ENCODE assay signal across 1 cellular context in the genomic region with DNA sequence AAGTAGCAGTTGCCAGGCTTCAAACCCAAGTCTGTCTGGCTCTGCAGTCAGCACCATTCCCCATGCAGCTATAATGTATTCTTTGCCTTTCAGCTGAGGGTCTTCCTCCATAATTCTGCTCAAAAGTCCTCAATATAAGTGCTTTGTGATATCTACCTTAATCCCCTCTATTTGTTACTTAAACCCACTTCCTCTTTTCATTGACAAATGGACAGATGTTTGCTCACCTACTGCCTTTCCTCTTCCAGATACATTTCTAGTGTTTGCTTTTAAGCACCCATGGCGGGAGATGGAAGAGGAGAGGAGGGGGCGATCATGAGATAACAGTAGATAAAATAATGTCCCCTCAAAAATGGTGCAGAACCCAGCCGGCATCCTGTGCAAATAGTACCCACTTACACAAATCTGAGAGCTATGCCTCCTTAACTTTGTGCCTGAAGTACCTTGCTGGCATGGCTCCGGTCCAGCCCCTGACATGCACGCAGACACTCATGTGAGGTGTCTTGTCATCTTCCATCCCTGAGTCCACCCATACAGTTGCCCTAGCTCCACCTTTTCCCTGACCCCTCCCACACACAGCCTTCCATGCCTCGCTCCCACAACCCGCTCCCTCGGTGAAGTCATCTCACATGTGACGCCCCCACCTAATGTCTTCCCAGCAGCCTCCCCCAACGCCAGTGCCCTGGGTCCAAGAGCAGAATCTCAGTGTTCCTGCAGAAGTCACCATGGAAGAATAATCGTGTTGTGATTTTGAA.
TF ChIP-seq lines count a peak whose summit lies in the region.

No MANE protein-coding gene starts in this region.

TF ChIP-seq in GM12878, 131 proteins besides CTCF, POLR2A, EP300 and RAD21:
- TF ChIP-seq SPI1 (IDR thresholded peaks at IDR 0.05; ENCODE audit: borderline replicate concordance, insufficient read depth, low read depth, low read length) (peak; percentile 85), PAX8 (IDR thresholded peaks at IDR 0.05) (no peak)
TF ChIP-seq in GM12878: peak in this region for 1.
